In genomic region chr17:42457107-42457787, GRCh38 we compare ENCODE assay signal across 8 cellular contexts.
DNase-seq lines count a peak whose midpoint lies in the region; ATAC-seq and FAIRE-seq lines count a peak whose summit lies in the region.
"Had no signal": no experiment of that assay in that cellular context is flagged by ENCODE, and none has a peak within 500 bp of the region (broad histone marks: within the 10 kb centered on the region; RNA-seq: fewer than 3 reads in every experiment).

No MANE protein-coding gene starts in this region.

- no peak overlapping the region for H3K4me3 ChIP-seq in skin epidermis

- peak overlapping the region in 20 of 21 experiments; percentile 36 to 94 (median 84) for H3K27ac ChIP-seq in skin epidermis

- DNase-seq in GM19239 (ENCODE audit: insufficient read length, low spot score) (no peak), RPMI8226 (peak; percentile 46), fibroblast of peridontal ligament (ENCODE audit: extremely low read depth) (peak; percentile 43)
- no peak for DNase-seq in stimulated activated CD4-positive, alpha-beta T cell treated with anti-CD3 and anti-CD28 coated beads, Interleukin-2, amount 100 ng/mL, for 48 hours
- DNase-seq in stimulated activated CD8-positive, alpha-beta memory T cell treated with anti-CD3 and anti-CD28 coated beads, Interleukin-4, amount 100 ng/mL, for 48 hours, result no peak
- DNase-seq: NCI-H526 had no signal

- no peak for ATAC-seq in HG03521 (IDR thresholded peaks at IDR 0.05; ENCODE audit: unreplicated experiment)

- peak; percentile 80 for FAIRE-seq in GM19239 (lab: Jason Lieb, UNC)

Comparison
In these comparisons a context has a peak if more than half of its experiments do, and no peak if none do; other contexts are left out.
1. DNase-seq: peak in RPMI8226 (single experiment) and fibroblast of peridontal ligament (single experiment); none in GM19239 (single experiment), stimulated activated CD4-positive, alpha-beta T cell treated with anti-CD3 and anti-CD28 coated beads, Interleukin-2, amount 100 ng/mL, for 48 hours (0 of 2) and stimulated activated CD8-positive, alpha-beta memory T cell treated with anti-CD3 and anti-CD28 coated beads, Interleukin-4, amount 100 ng/mL, for 48 hours (single experiment).